9 cellular contexts compared by ENCODE assay signal in the genomic region with DNA sequence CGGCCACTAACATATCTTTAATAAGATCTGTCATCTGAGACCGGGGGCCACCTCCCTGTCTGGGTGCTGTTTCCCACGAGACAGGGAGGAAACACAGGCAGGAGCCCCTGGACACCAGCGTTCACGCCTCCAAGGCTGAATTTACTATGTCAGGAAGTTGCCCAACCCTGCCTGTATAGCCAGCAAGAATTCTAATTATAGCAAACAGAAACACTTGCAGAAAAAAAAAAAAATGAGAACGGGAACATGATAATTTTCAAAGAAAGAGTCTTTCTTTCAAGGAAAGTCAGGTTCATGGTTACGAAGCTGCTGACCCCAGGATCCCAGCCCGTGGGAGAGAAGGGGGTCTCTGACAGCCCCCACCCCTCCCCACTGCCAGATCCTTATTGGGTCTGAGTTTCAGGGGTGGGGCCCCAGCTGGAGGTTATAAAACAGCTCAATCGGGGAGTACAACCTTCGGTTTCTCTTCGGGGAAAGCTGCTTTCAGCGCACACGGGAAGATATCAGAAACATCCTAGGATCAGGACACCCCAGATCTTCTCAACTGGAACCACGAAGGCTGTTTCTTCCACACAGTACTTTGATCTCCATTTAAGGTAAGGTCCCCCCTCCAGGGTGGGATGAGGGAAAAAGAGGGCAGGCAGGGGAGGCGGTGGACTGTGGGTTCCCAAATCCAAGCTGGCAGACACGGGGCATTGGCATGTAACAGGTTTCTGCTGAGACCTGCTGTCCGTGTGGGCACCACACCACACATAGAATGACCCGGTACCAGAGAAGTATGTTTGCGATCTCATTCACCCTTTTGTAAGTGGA. TPM values are rescaled to one million over a fixed set of nuclear protein-coding genes. Genes with fewer than 3 reads are reported as not detected.
DNase-seq lines count a peak whose midpoint lies in the region; ATAC-seq, FAIRE-seq and TF ChIP-seq lines count a peak whose summit lies in the region.
"Had no signal": no experiment of that assay in that cellular context is flagged by ENCODE, and none has a peak within 500 bp of the region (broad histone marks: within the 10 kb centered on the region; RNA-seq: fewer than 3 reads in every experiment).

TSS of gene IL3RA (plus strand) at position 455 of the 813 bp plus-strand sequence. CDS start 4,981 bp downstream, outside the sequence.

- no peaks in the 10 kb centered on the region for H3K27me3 Mint-ChIP-seq in activated CD4-positive, alpha-beta memory T cell treated with anti-CD3 and anti-CD28 coated beads, Interleukin-2, amount 10 ng/mL, durations not matched to agents 7 days and 5 days
- H3K27me3 Mint-ChIP-seq in stimulated activated naive CD8-positive, alpha-beta T cell treated with anti-CD3 and anti-CD28 coated beads, Interleukin-15, amount 100 ng/mL, for 72 hours: peaks cover 23% of the 10 kb centered on the region

- H3K9ac ChIP-seq in kidney (ENCODE audit: low read length in 2 of 2): peak within 1 kb of the TSS; percentile 27 to 82

- H3K4me3 ChIP-seq in kidney (ENCODE audit: low read length in 2 of 2) (peak within 1 kb of the TSS; percentile 55 to 64), BE2C (ENCODE audit: low read depth, low read length) (no peak within 1 kb of the TSS)

- no peaks in the 10 kb centered on the region for H3K9me3 ChIP-seq in kidney (ENCODE audit: control insufficient read depth in 1 of 2, low read length in 2 of 2)
- H3K9me3 ChIP-seq in BE2C: no peaks in the 10 kb centered on the region

- H3K36me3 ChIP-seq in kidney (ENCODE audit: control insufficient read depth in 1 of 2, insufficient read depth in 2 of 2, low read length in 2 of 2): no peaks in the 10 kb centered on the region
- H3K36me3 ChIP-seq in BE2C: no peaks in the 10 kb centered on the region

- peak; percentile 48 to 49 for ATAC-seq in activated CD4-positive, CD25-positive, alpha-beta regulatory T cell treated with anti-CD3 and anti-CD28 coated beads, Interleukin-2, amount 50 U/mL, for 24 hours
- peak; percentile 56 for ATAC-seq in HG03066 (IDR thresholded peaks at IDR 0.05; ENCODE audit: low read depth, unreplicated experiment)
- peak; percentile 47 for ATAC-seq in stimulated activated naive CD8-positive, alpha-beta T cell treated with anti-CD3 and anti-CD28 coated beads, Interleukin-15, amount 100 ng/mL, for 72 hours

- peaks cover 48% of the 10 kb centered on the region for H3K36me3 Mint-ChIP-seq in activated CD4-positive, alpha-beta memory T cell treated with anti-CD3 and anti-CD28 coated beads, Interleukin-2, amount 10 ng/mL, durations not matched to agents 7 days and 5 days (ENCODE audit: low read depth)

- H3K4me1 Mint-ChIP-seq in activated CD4-positive, alpha-beta memory T cell treated with anti-CD3 and anti-CD28 coated beads, Interleukin-2, amount 10 ng/mL, durations not matched to agents 7 days and 5 days: peaks cover 41% of the 10 kb centered on the region
- peaks cover 14% of the 10 kb centered on the region for H3K4me1 Mint-ChIP-seq in stimulated activated naive CD8-positive, alpha-beta T cell treated with anti-CD3 and anti-CD28 coated beads, Interleukin-15, amount 100 ng/mL, for 72 hours

- peaks cover 0 to 3% of the 10 kb centered on the region in 2 donors for H3K4me1 ChIP-seq in kidney (ENCODE audit: control insufficient read depth in 1 of 2, insufficient read depth in 1 of 2, low read depth in 1 of 2, low read length in 2 of 2)
- H3K4me1 ChIP-seq in BE2C: no peaks in the 10 kb centered on the region

- H3K4me3 Mint-ChIP-seq in activated CD4-positive, alpha-beta memory T cell treated with anti-CD3 and anti-CD28 coated beads, Interleukin-2, amount 10 ng/mL, durations not matched to agents 7 days and 5 days: peak within 1 kb of the TSS; percentile 89
- H3K4me3 Mint-ChIP-seq in stimulated activated naive CD8-positive, alpha-beta T cell treated with anti-CD3 and anti-CD28 coated beads, Interleukin-15, amount 100 ng/mL, for 72 hours: peak within 1 kb of the TSS; percentile 81 to 83

- no peak for DNase-seq in activated CD4-positive, CD25-positive, alpha-beta regulatory T cell treated with anti-CD3 and anti-CD28 coated beads, Interleukin-2, amount 50 U/mL, for 72 hours
- DNase-seq in activated CD4-positive, alpha-beta memory T cell treated with anti-CD3 and anti-CD28 coated beads, Interleukin-2, amount 10 ng/mL, durations not matched to agents 7 days and 5 days: peak; percentile 52
- DNase-seq in kidney (peak; percentile 65), BE2C (no peak), NCI-H1092 (lab: John Stamatoyannopoulos, UW) (no peak)
- DNase-seq in stimulated activated naive CD8-positive, alpha-beta T cell treated with anti-CD3 and anti-CD28 coated beads, Interleukin-15, amount 100 ng/mL, for 72 hours: no peak

- CTCF ChIA-PET in activated CD4-positive, alpha-beta memory T cell treated with anti-CD3 and anti-CD28 coated beads, Interleukin-2, amount 10 ng/mL, durations not matched to agents 7 days and 5 days (lab: Charles Lee): no interaction called here

- intact Hi-C loops in kidney (cut with DNase I): no loop called here

- H3K27me3 ChIP-seq in BE2C: no peaks in the 10 kb centered on the region

- H3K27ac Mint-ChIP-seq in activated CD4-positive, alpha-beta memory T cell treated with anti-CD3 and anti-CD28 coated beads, Interleukin-2, amount 10 ng/mL, durations not matched to agents 7 days and 5 days: peak within 1 kb of the TSS; percentile 82
- H3K27ac Mint-ChIP-seq in stimulated activated naive CD8-positive, alpha-beta T cell treated with anti-CD3 and anti-CD28 coated beads, Interleukin-15, amount 100 ng/mL, for 72 hours: peak within 1 kb of the TSS; percentile 54 to 73

- no peak for FAIRE-seq in kidney (lab: Jason Lieb, UNC)

- no peak for TF ChIP-seq CTCF in kidney (IDR thresholded peaks at IDR 0.05; ENCODE audit: borderline replicate concordance, extremely low read depth, insufficient read depth)
- TF ChIP-seq CTCF in BE2C (IDR thresholded peaks at IDR 0.05; ENCODE audit: low read depth, low read length): no peak

- POLR2A ChIA-PET in activated CD4-positive, alpha-beta memory T cell treated with anti-CD3 and anti-CD28 coated beads, Interleukin-2, amount 10 ng/mL, durations not matched to agents 7 days and 5 days (lab: Charles Lee): no interaction called here

- H3K9me3 Mint-ChIP-seq in activated CD4-positive, alpha-beta memory T cell treated with anti-CD3 and anti-CD28 coated beads, Interleukin-2, amount 10 ng/mL, durations not matched to agents 7 days and 5 days: peaks cover 28% of the 10 kb centered on the region
- peaks cover 0 to 3% of the 10 kb centered on the region in 2 donors for H3K9me3 Mint-ChIP-seq in stimulated activated naive CD8-positive, alpha-beta T cell treated with anti-CD3 and anti-CD28 coated beads, Interleukin-15, amount 100 ng/mL, for 72 hours

- H3K27ac ChIP-seq in kidney (ENCODE audit: low read depth in 2 of 2, low read length in 2 of 2): peak within 1 kb of the TSS; percentile 33 to 45

RNA-seq across cellular contexts. Expression of gene IL3RA, which starts in this region (rescaled TPM):
- 10 to 100 TPM; 35.2 to 35.4 TPM for total RNA-seq in activated CD4-positive, alpha-beta memory T cell treated with anti-CD3 and anti-CD28 coated beads, Interleukin-2, amount 10 ng/mL, durations not matched to agents 7 days and 5 days
- 4.6 TPM for total RNA-seq in kidney
- 10.2 TPM for polyA plus RNA-seq in kidney (ENCODE audit: insufficient read depth, low read depth, low replicate concordance)
- polyA plus RNA-seq in BE2C (2012; ENCODE audit: insufficient read depth, insufficient read length, low read depth): 1.3 TPM
- total RNA-seq: activated CD8-positive, alpha-beta memory T cell treated with anti-CD3 and anti-CD28 coated beads for 36 hours had no signal

Comparison
In these comparisons a context has a peak if more than half of its experiments do, and no peak if none do; other contexts are left out.
1. DNase-seq: peak in activated CD4-positive, alpha-beta memory T cell treated with anti-CD3 and anti-CD28 coated beads, Interleukin-2, amount 10 ng/mL, durations not matched to agents 7 days and 5 days (single experiment) and kidney (single experiment); none in activated CD4-positive, CD25-positive, alpha-beta regulatory T cell treated with anti-CD3 and anti-CD28 coated beads, Interleukin-2, amount 50 U/mL, for 72 hours (single experiment), stimulated activated naive CD8-positive, alpha-beta T cell treated with anti-CD3 and anti-CD28 coated beads, Interleukin-15, amount 100 ng/mL, for 72 hours (0 of 2), BE2C (single experiment) and NCI-H1092 (single experiment).
2. Peak in every context shown above with its lines, with median percentiles within 50 percentile points of each other: ATAC-seq.